15 cellular contexts compared by ENCODE assay signal in the genomic region with DNA sequence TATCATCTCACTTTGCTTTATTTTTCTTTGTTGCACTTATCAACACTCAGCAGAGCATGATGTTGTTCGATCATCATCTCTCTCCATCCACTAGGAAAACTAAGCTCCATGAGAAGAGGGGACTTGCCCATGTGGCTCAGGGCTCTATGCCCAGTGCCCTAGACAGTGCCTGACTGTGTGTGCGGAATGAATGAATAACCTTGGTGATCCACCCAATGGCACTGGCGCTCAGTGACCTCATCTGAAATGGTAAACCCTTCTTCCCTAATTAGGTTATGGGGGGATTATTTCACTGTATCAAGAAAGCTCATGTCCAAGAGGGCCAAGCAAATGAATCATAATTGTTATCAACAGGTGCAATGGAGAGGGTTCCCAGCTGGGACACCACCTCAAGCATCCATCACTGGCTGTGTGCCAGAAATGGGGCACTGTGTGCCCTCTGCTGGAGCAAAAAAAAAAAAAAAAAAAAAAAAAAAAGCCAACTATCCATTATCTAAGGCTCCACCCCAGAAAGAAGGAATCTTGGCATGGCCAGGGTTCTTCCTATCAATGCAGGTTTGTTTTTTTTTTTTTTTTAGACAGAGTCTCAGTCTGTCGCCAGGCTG.
DNase-seq lines count a peak whose midpoint lies in the region; ATAC-seq and TF ChIP-seq lines count a peak whose summit lies in the region.
"Had no signal": no experiment of that assay in that cellular context is flagged by ENCODE, and none has a peak within 500 bp of the region (broad histone marks: within the 10 kb centered on the region; RNA-seq: fewer than 3 reads in every experiment).

No MANE protein-coding gene starts in this region.

- H3K4me3 ChIP-seq in DOHH2 (ENCODE audit: low read length) (no peak overlapping the region), mucosa of descending colon (no peak overlapping the region)
- H3K4me3 ChIP-seq: smooth muscle cell had no signal

- no peaks in the 10 kb centered on the region for H3K27me3 ChIP-seq in DOHH2 (ENCODE audit: control insufficient read depth, low read length)

- no peaks in the 10 kb centered on the region for H3F3A ChIP-seq in DOHH2 (ENCODE audit: control insufficient read depth, insufficient read depth)

- H3K9me3 ChIP-seq in DOHH2 (ENCODE audit: control insufficient read depth, insufficient read depth, low read length) (no peaks in the 10 kb centered on the region), mucosa of descending colon (no peaks in the 10 kb centered on the region)

- H3K4me1 ChIP-seq in DOHH2 (ENCODE audit: control insufficient read depth, low read length) (no peaks in the 10 kb centered on the region), mucosa of descending colon (ENCODE audit: low read depth) (peaks cover 13% of the 10 kb centered on the region)

- H3K4me2 ChIP-seq in DOHH2 (ENCODE audit: low read length), result no peak overlapping the region
- H3K4me2 ChIP-seq: KMS-11, smooth muscle cell had no signal

- no peaks in the 10 kb centered on the region for H3K36me3 ChIP-seq in DOHH2 (ENCODE audit: control insufficient read depth, low read length)
- H3K36me3 ChIP-seq in mucosa of descending colon (ENCODE audit: low read depth), result no peaks in the 10 kb centered on the region

- ATAC-seq in mucosa of descending colon, result peak; percentile 42
- ATAC-seq in HG02642 (IDR thresholded peaks at IDR 0.05; ENCODE audit: poor library complexity, unreplicated experiment), result no peak
- ATAC-seq in GM21737 (IDR thresholded peaks at IDR 0.05; ENCODE audit: unreplicated experiment), result no peak
- ATAC-seq: natural killer cell had no signal

- H3K27ac ChIP-seq in DOHH2 (ENCODE audit: low read depth, low read length), result no peak overlapping the region
- H3K27ac ChIP-seq: C4-2B, KMS-11 had no signal

- TF ChIP-seq CTCF in DOHH2 (IDR thresholded peaks at IDR 0.05; ENCODE audit: low read depth, low read length, poor library complexity, severe bottlenecking) (peak; percentile 19), mucosa of descending colon (IDR thresholded peaks at IDR 0.05) (no peak)

- H4K20me1 ChIP-seq in DOHH2 (ENCODE audit: control insufficient read depth, insufficient read depth, low read depth, low read length), result no peaks in the 10 kb centered on the region

- no peaks in the 10 kb centered on the region for H3K79me2 ChIP-seq in DOHH2 (ENCODE audit: control insufficient read depth, low read length)

- H3K9me2 ChIP-seq in DOHH2 (replicated peaks; ENCODE audit: control insufficient read depth, low read length), result no peaks in the 10 kb centered on the region

- DNase-seq in NCI-H1092 (lab: John Stamatoyannopoulos, UW) (peak; percentile 59), NCI-H774 (lab: John Stamatoyannopoulos, UW) (peak; percentile 16), mucosa of descending colon (peak in 1 of 3 donors; percentile 21), germinal center (ENCODE audit: low spot score) (no peak)
- no peak for DNase-seq in stimulated activated CD4-positive, alpha-beta T cell treated with anti-CD3 and anti-CD28 coated beads, Interleukin-1b, Interleukin-23, amount 100 ng/mL, for 48 hours
- DNase-seq: activated CD4-positive, alpha-beta T cell treated with anti-CD3 and anti-CD28 coated beads, Interleukin-2, amount 10 ng/mL, durations not matched to agents 24 days and 14 days; activated effector memory CD4-positive, alpha-beta T cell treated with Interleukin-2 at 50 U/mL for 16 hours; effector CD8-positive, alpha-beta T cell; natural killer cell had no signal

- intact Hi-C loops in mucosa of descending colon (cut with DNase I, micrococcal nuclease), result no loop called here

Comparison
In these comparisons a context has a peak if more than half of its experiments do, and no peak if none do; other contexts are left out.
1. DNase-seq: peak in NCI-H1092 (single experiment) and NCI-H774 (single experiment); none in stimulated activated CD4-positive, alpha-beta T cell treated with anti-CD3 and anti-CD28 coated beads, Interleukin-1b, Interleukin-23, amount 100 ng/mL, for 48 hours (single experiment) and germinal center (single experiment).